Comparison of ENCODE assay signal across 9 cellular contexts in the genomic region with DNA sequence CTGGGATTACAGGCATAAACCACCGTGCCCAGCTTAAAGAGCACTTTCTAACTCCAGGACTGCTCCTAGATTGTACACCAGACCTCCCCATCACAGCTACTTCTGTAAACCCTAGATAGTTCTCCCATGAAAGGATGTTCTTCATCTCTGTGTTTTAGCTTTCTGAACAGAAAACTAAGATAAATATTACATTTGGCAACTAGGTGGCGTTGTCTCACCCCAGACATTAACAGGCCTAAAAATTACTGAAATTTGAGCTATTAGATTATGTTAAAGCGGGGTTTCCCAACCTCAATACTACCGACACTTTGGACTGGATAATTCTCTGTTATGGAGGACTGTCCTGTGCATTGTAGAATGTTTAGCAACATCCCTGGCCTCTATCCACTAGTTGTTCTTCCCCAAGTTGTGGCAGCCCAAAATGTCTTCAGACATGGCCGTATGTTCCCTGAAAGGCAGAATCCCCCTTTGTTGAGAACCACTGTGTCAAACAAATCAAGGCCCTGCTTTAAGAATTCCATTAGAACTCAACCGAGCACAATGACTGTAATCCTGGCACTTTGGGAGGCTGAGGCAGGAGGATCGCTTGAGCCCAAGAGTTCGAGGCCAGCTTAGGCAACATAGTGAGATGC. TPM values are rescaled to one million over a fixed set of nuclear protein-coding genes. Genes with fewer than 3 reads are reported as not detected.
DNase-seq lines count a peak whose midpoint lies in the region; ATAC-seq, FAIRE-seq and TF ChIP-seq lines count a peak whose summit lies in the region.
"Had no signal": no experiment of that assay in that cellular context is flagged by ENCODE, and none has a peak within 500 bp of the region (broad histone marks: within the 10 kb centered on the region; RNA-seq: fewer than 3 reads in every experiment).

No MANE protein-coding gene starts in this region.

- TF ChIP-seq RAD21 in HepG2 (CRISPR knock-in tag; IDR thresholded peaks at IDR 0.05) = no peak

- H3K9me3 ChIP-seq in Karpas-422 (ENCODE audit: low read length) (no peaks in the 10 kb centered on the region), HepG2 (ENCODE audit: low read length) (no peaks in the 10 kb centered on the region)
- H3K9me3 ChIP-seq: BLaER1 had no signal

- POLR2A ChIA-PET in HepG2 (lab: Yijun Ruan, JAX) = interaction anchor here (1.1 kb wide), 1 partner anchor 119 kb away, joined by 6 read pairs; the partner anchor contains the start of genes HNRNPH3 and PBLD
- POLR2A ChIA-PET in activated CD4-positive, alpha-beta memory T cell treated with anti-CD3 and anti-CD28 coated beads for 36 hours (lab: Charles Lee) = no interaction called here

- H3K9ac ChIP-seq in Karpas-422 (ENCODE audit: low read length) (no peak overlapping the region), HepG2 (ENCODE audit: insufficient read depth, low read depth, low read length) (no peak overlapping the region)
- H3K9ac ChIP-seq: BLaER1 had no signal

- no peaks in the 10 kb centered on the region for H3K36me3 Mint-ChIP-seq in effector memory CD8-positive, alpha-beta T cell (ENCODE audit: insufficient read depth)
- no peaks in the 10 kb centered on the region for H3K36me3 Mint-ChIP-seq in activated CD4-positive, alpha-beta memory T cell treated with anti-CD3 and anti-CD28 coated beads for 36 hours

- H3K4me2 ChIP-seq in Karpas-422 (ENCODE audit: low read depth, low read length, poor library complexity, severe bottlenecking) (no peak overlapping the region), HepG2 (ENCODE audit: low read depth, low read length) (no peak overlapping the region)
- H3K4me2 ChIP-seq: BLaER1 had no signal

- 41% methylated on average over 7 of the region's 8 CpGs for WGBS in HepG2 (ENCODE audit: low lambda C conversion rate)

- peaks cover 14 to 23% of the 10 kb centered on the region in 2 donors for H3K27me3 Mint-ChIP-seq in effector memory CD8-positive, alpha-beta T cell
- H3K27me3 Mint-ChIP-seq in activated CD4-positive, alpha-beta memory T cell treated with anti-CD3 and anti-CD28 coated beads for 36 hours = no peaks in the 10 kb centered on the region

- H3K27ac ChIP-seq in Karpas-422 (ENCODE audit: low read length) = no peak overlapping the region
- H3K27ac ChIP-seq in HepG2 (ENCODE audit: extremely low read length, insufficient read depth, low read length) = no peak overlapping the region
- H3K27ac ChIP-seq: BLaER1 had no signal

- H3K4me3 Mint-ChIP-seq in effector memory CD8-positive, alpha-beta T cell = no peak overlapping the region
- no peak overlapping the region for H3K4me3 Mint-ChIP-seq in activated CD4-positive, alpha-beta memory T cell treated with anti-CD3 and anti-CD28 coated beads for 36 hours

- H3K27me3 ChIP-seq in Karpas-422 (ENCODE audit: low read length) (no peaks in the 10 kb centered on the region), HepG2 (ENCODE audit: control insufficient read depth in 1 of 2, insufficient read depth in 2 of 2, low read length in 2 of 2) (0 out of 5 replicates have a peak, but pooled peaks cover 0 to 4% of the 10 kb centered on the region in 2 experiments)
- H3K27me3 ChIP-seq: BLaER1 had no signal

- CTCF ChIA-PET in HepG2 (lab: Yijun Ruan, JAX; ENCODE audit: low intra/inter-chr PET ratio, low total read pairs) = interaction anchor here (1.1 to 2.5 kb wide), 2 partner anchors 90 to 136 kb away, joined by 5 to 20 read pairs; no protein-coding TSS in a partner anchor
- CTCF ChIA-PET in activated CD4-positive, alpha-beta memory T cell treated with anti-CD3 and anti-CD28 coated beads for 36 hours (lab: Charles Lee) = interaction anchor here (0.6 to 4.6 kb wide), 35 partner anchors 10 to 684 kb away, joined by 3 to 62 read pairs (median 4); partner anchors contain the start of genes ATOH7, HNRNPH3 and PBLD

- no peak overlapping the region for H3K27ac Mint-ChIP-seq in effector memory CD8-positive, alpha-beta T cell
- no peak overlapping the region for H3K27ac Mint-ChIP-seq in activated CD4-positive, alpha-beta memory T cell treated with anti-CD3 and anti-CD28 coated beads for 36 hours

- DNase-seq in DMS79 treated with DMSO at 0.1 percent for 48 hours (lab: John Stamatoyannopoulos, UW) (peak; percentile 13), DMS79 (lab: John Stamatoyannopoulos, UW) (no peak), Karpas-422 (peak; percentile 67), amniotic epithelial cell (ENCODE audit: low read depth) (peak; percentile 52), HepG2 (ENCODE audit: low spot score) (peak; percentile 15)
- DNase-seq in effector memory CD8-positive, alpha-beta T cell = no peak
- DNase-seq in activated CD4-positive, alpha-beta memory T cell treated with anti-CD3 and anti-CD28 coated beads for 36 hours = no peak

- TF ChIP-seq EP300 in HepG2 (IDR thresholded peaks at IDR 0.05; ENCODE audit: low read depth in 2 of 2, low read length in 2 of 2) = no peak
- TF ChIP-seq EP300 in HepG2 (CRISPR knock-in tag; IDR thresholded peaks at IDR 0.05; ENCODE audit: borderline replicate concordance) = no peak

- H4K20me1 ChIP-seq in Karpas-422 (ENCODE audit: insufficient read depth, low read depth, low read length) (no peaks in the 10 kb centered on the region), HepG2 (ENCODE audit: insufficient read depth, low read length) (no peaks in the 10 kb centered on the region)
- H4K20me1 ChIP-seq: BLaER1 had no signal

- no peak overlapping the region for H2AFZ ChIP-seq in Karpas-422 (ENCODE audit: low read length)
- H2AFZ ChIP-seq in HepG2 (ENCODE audit: low read length) = no peak overlapping the region

- H3K36me3 ChIP-seq in Karpas-422 (ENCODE audit: insufficient read depth, low read length) = no peaks in the 10 kb centered on the region
- no peaks in the 10 kb centered on the region for H3K36me3 ChIP-seq in HepG2 (replicated peaks in 1 of 2; ENCODE audit: control insufficient read depth in 1 of 2, insufficient read depth in 2 of 2, low read length in 2 of 2)
- H3K36me3 ChIP-seq: BLaER1 had no signal

- H3K9me2 ChIP-seq in Karpas-422 (replicated peaks; ENCODE audit: insufficient read depth, low read length) = no peaks in the 10 kb centered on the region

- H3K9me3 Mint-ChIP-seq in effector memory CD8-positive, alpha-beta T cell = no peaks in the 10 kb centered on the region
- H3K9me3 Mint-ChIP-seq in activated CD4-positive, alpha-beta memory T cell treated with anti-CD3 and anti-CD28 coated beads for 36 hours = no peaks in the 10 kb centered on the region

- no peaks in the 10 kb centered on the region for H3K4me1 Mint-ChIP-seq in effector memory CD8-positive, alpha-beta T cell (ENCODE audit: low read depth in 2 of 2)
- H3K4me1 Mint-ChIP-seq in activated CD4-positive, alpha-beta memory T cell treated with anti-CD3 and anti-CD28 coated beads for 36 hours (ENCODE audit: low read depth) = peaks cover 3% of the 10 kb centered on the region

- intact Hi-C loops in HepG2 (cut with micrococcal nuclease; ENCODE audit: unreplicated experiment) = loop anchor here (1.0 to 2.0 kb wide), 2 partner anchors 89 to 136 kb away; no protein-coding TSS in a partner anchor
- intact Hi-C loops in activated CD4-positive, alpha-beta memory T cell treated with anti-CD3 and anti-CD28 coated beads for 36 hours (cut with micrococcal nuclease) = loop anchor here (1.0 to 10.0 kb wide), 4 partner anchors 90 to 682 kb away; no protein-coding TSS in a partner anchor

- peak; percentile 8 for FAIRE-seq in HepG2 (lab: Jason Lieb, UNC)

- H3K79me2 ChIP-seq in Karpas-422 (ENCODE audit: low read length) (no peaks in the 10 kb centered on the region), HepG2 (ENCODE audit: insufficient read depth, low read length) (no peaks in the 10 kb centered on the region)

- no peak for TF ChIP-seq POLR2A in HepG2 (IDR thresholded peaks at IDR 0.05; ENCODE audit: insufficient read depth in 1 of 2, low read depth in 2 of 2, low read length in 2 of 2)

- peak; percentile 67 for TF ChIP-seq CTCF in HepG2 (CRISPR knock-in tag; IDR thresholded peaks at IDR 0.05)

- BruUV-seq in HepG2 (replicated peaks; lab: Mats Ljungman, UMichigan) = no TSS peak

- H3K4me1 ChIP-seq in Karpas-422 (ENCODE audit: low read length) = 0 out of 2 replicates have a peak, but pooled peaks cover 2% of the 10 kb centered on the region
- peaks cover 7% of the 10 kb centered on the region; the same call in 1 of the 2 replicates for H3K4me1 ChIP-seq in HepG2 (ENCODE audit: insufficient read depth, low read length)
- H3K4me1 ChIP-seq: BLaER1 had no signal

- in situ Hi-C loops in HepG2 (cut with HindIII; ENCODE audit: extremely low pct_ligation_motif_present, low pct_unique_long_range_greater_than_20kb) = loop anchor here (5.0 to 10.0 kb wide), 2 partner anchors 89 to 358 kb away; no protein-coding TSS in a partner anchor

- no peak overlapping the region for H3K4me3 ChIP-seq in Karpas-422 (ENCODE audit: low read length)
- H3K4me3 ChIP-seq in HepG2 (replicated peaks in 1 of 3; ENCODE audit: insufficient read depth in 1 of 3, low read depth in 2 of 3, low read length in 3 of 3) = no peak overlapping the region
- H3K4me3 ChIP-seq: BLaER1 had no signal

- no peak for ATAC-seq in HepG2
- no peak for ATAC-seq in effector memory CD8-positive, alpha-beta T cell (replicated peaks)
- no peak for ATAC-seq in HG03039 (IDR thresholded peaks at IDR 0.05; ENCODE audit: unreplicated experiment)

RNA-seq across cellular contexts. Expression of gene ATOH7, which starts 19.1 kb away (rescaled TPM):
- not detected in 2 replicates for total RNA-seq in Karpas-422 (2014; rRNA removed; shearing (Covaris generic); ENCODE audit: low replicate concordance)
- 0.07 TPM in 1 of 2 replicates, not detected in the other for total RNA-seq in HepG2 (2016; rRNA removed; fragmentation: Illumina TruSeq; extraction: Trizol)
- total RNA-seq in HepG2 (2016; cell fraction: cytosol; rRNA removed; fragmentation: Illumina TruSeq; extraction: Trizol; ENCODE audit: low read depth) = not detected in 2 replicates
- total RNA-seq in HepG2 (2016; cell fraction: insoluble cytoplasmic fraction; rRNA removed; fragmentation: Illumina TruSeq; extraction: Trizol) = not detected in 2 replicates
- total RNA-seq in HepG2 (2016; cell fraction: membrane; rRNA removed; fragmentation: Illumina TruSeq; extraction: Trizol) = not detected in 2 replicates
- total RNA-seq in HepG2 (2016; cell fraction: nucleus; rRNA removed; fragmentation: Illumina TruSeq; extraction: Trizol) = 0.25 TPM in 1 of 2 replicates, not detected in the other
- polyA plus RNA-seq in HepG2 (2011; rRNA removed) = 0.11 TPM in 1 of 2 replicates, not detected in the other
- polyA plus RNA-seq in HepG2 (2011; cell fraction: cytosol; rRNA removed) = 0.06 and 0.07 TPM in 2 replicates
- polyA plus RNA-seq in HepG2 (2011; cell fraction: nucleus; rRNA removed) = 0.10 TPM in 1 of 2 replicates, not detected in the other
- polyA plus RNA-seq in HepG2 (2012) = not detected in 2 replicates
- polyA plus RNA-seq in HepG2 (2016; cell fraction: cytosol; fragmentation: Illumina TruSeq; extraction: Trizol; ENCODE audit: low read depth) = 0.07 TPM in 1 of 2 replicates, not detected in the other
- not detected in 2 replicates for polyA plus RNA-seq in HepG2 (2016; cell fraction: insoluble cytoplasmic fraction; fragmentation: Illumina TruSeq; extraction: Trizol; ENCODE audit: low read depth)
- not detected in 2 replicates for polyA plus RNA-seq in HepG2 (2016; cell fraction: membrane; fragmentation: Illumina TruSeq; extraction: Trizol; ENCODE audit: low read depth)
- polyA plus RNA-seq in HepG2 (2016; cell fraction: nucleus; fragmentation: Illumina TruSeq; extraction: Trizol; ENCODE audit: insufficient read depth, low read depth) = not detected in 2 replicates
- 0.09 TPM in 1 of 2 replicates, not detected in the other for polyA minus RNA-seq in HepG2 (2011; rRNA and poly(A)+ RNA removed; ENCODE audit: low replicate concordance)
- polyA minus RNA-seq in HepG2 (2011; cell fraction: cytosol; rRNA and poly(A)+ RNA removed) = not detected in 2 replicates
- polyA minus RNA-seq in HepG2 (2011; cell fraction: nucleus; rRNA and poly(A)+ RNA removed) = not detected in 2 replicates
- total RNA-seq in activated CD4-positive, alpha-beta memory T cell treated with anti-CD3 and anti-CD28 coated beads for 36 hours = not detected

Comparison
In these comparisons a context has a peak if more than half of its experiments do, and no peak if none do; other contexts are left out.
1. DNase-seq: peak in DMS79 treated with DMSO at 0.1 percent for 48 hours (single experiment), Karpas-422 (single experiment), amniotic epithelial cell (single experiment) and HepG2 (single experiment); none in DMS79 (single experiment), effector memory CD8-positive, alpha-beta T cell (0 of 3) and activated CD4-positive, alpha-beta memory T cell treated with anti-CD3 and anti-CD28 coated beads for 36 hours (single experiment).